In the genomic region with DNA sequence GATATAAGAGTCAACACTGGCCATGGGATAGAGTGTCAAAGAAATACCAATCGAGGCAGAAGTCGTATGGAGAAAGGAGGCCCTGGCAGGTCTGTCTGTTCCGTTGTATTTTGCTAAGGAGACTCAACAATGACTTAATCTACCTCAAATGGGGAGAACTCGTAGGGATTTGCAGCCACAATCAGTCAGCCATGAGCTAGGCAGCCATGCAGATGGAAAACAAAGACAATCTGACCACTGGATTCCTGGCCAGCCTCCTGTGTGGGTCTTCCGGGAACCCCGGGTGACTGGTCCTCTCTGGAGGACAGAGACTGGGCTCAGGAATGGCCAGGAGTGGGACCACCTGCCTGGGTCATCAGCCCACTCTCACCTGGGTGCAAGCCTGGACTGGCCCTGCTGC, we compare ENCODE assay signal across 31 cellular contexts.
"Had no signal": no experiment of that assay in that cellular context is flagged by ENCODE, and none has a peak within 500 bp of the region (broad histone marks: within the 10 kb centered on the region; RNA-seq: fewer than 3 reads in every experiment).

No MANE protein-coding gene starts in this region.

- DNase-seq: heart right ventricle; hippocampal formation; left ventricle myocardium superior; lower lobe of right lung; mammary epithelial cell; mesendoderm; mucosa of descending colon; naive thymus-derived CD4-positive, alpha-beta T cell; nephron progenitor cell; occipital lobe; retina; right cardiac atrium; stimulated activated CD4-positive, alpha-beta T cell treated with anti-CD3 and anti-CD28 coated beads, Interleukin-12 subunit alpha, Interleukin-12 subunit beta, amount 100 ng/mL, for 4 hours; stimulated activated CD4-positive, alpha-beta T cell treated with anti-CD3 and anti-CD28 coated beads, Interleukin-15, amount 100 ng/mL, for 24 hours; stimulated activated CD4-positive, alpha-beta T cell treated with anti-CD3 and anti-CD28 coated beads, Interleukin-2, amount 100 ng/mL, for 24 hours; stimulated activated CD4-positive, alpha-beta T cell treated with anti-CD3 and anti-CD28 coated beads, Interleukin-4, amount 100 ng/mL, for 1 hour; stimulated activated naive B cell treated with anti-CD40 and anti-IgM and Interleukin-4, amounts not matched to agents 10 μg/mL and 1 μg/mL and 100 μg/mL, for 72 hours; stimulated activated naive CD8-positive, alpha-beta T cell treated with anti-CD3 and anti-CD28 coated beads, Interleukin-15, Interleukin-2, amounts not matched to agents 100 U/mL and 50 U/mL, for 24 hours; stomach; testis; thyroid gland; transverse colon; upper lobe of left lung had no signal

- H3K9ac ChIP-seq: neural progenitor cell had no signal

- H3K27me3 ChIP-seq: heart right ventricle, neural progenitor cell, neutrophil, stomach, testis, thyroid gland, transverse colon, upper lobe of left lung, vagina had no signal

- H3K4me1 Mint-ChIP-seq: stimulated activated naive B cell treated with anti-CD40 and anti-IgM and Interleukin-4, amounts not matched to agents 10 μg/mL and 1 μg/mL and 100 μg/mL, for 72 hours had no signal

- H3K4me2 ChIP-seq: neural progenitor cell had no signal

- H3K4me1 ChIP-seq: lower lobe of right lung, stomach, testis, thyroid gland, transverse colon, upper lobe of left lung, vagina had no signal

- H3K4me3 Mint-ChIP-seq: mesothelial cell of epicardium; naive thymus-derived CD4-positive, alpha-beta T cell; nephron progenitor cell; neural progenitor cell; stimulated activated naive B cell treated with anti-CD40 and anti-IgM and Interleukin-4, amounts not matched to agents 10 μg/mL and 1 μg/mL and 100 μg/mL, for 72 hours had no signal

- H3K27ac Mint-ChIP-seq: mesothelial cell of epicardium; nephron progenitor cell; neural progenitor cell; progenitor cell of endocrine pancreas; stimulated activated naive B cell treated with anti-CD40 and anti-IgM and Interleukin-4, amounts not matched to agents 10 μg/mL and 1 μg/mL and 100 μg/mL, for 72 hours had no signal

- H3K4me3 ChIP-seq: heart right ventricle, lower lobe of right lung, mucosa of descending colon, neural progenitor cell, skin epidermis, stomach, testis, thyroid gland, transverse colon, upper lobe of left lung, vagina had no signal

- H3K36me3 ChIP-seq: heart right ventricle, lower lobe of right lung, neural progenitor cell, neutrophil, stomach, thyroid gland, transverse colon, upper lobe of left lung, vagina had no signal

- H3K9me3 ChIP-seq: heart right ventricle, lower lobe of right lung, mucosa of descending colon, neutrophil, stomach, testis, thyroid gland, transverse colon, upper lobe of left lung, vagina had no signal

- H3K27ac ChIP-seq: heart right ventricle, lower lobe of right lung, neural progenitor cell, neutrophil, skin epidermis, stomach, testis, thyroid gland, transverse colon, upper lobe of left lung, vagina had no signal

- H3K36me3 Mint-ChIP-seq: mesothelial cell of epicardium; neural progenitor cell; stimulated activated naive B cell treated with anti-CD40 and anti-IgM and Interleukin-4, amounts not matched to agents 10 μg/mL and 1 μg/mL and 100 μg/mL, for 72 hours had no signal

- ATAC-seq: heart right ventricle; left lobe of liver; left ventricle myocardium superior; lower lobe of right lung; mucosa of descending colon; naive thymus-derived CD4-positive, alpha-beta T cell; right cardiac atrium; sciatic nerve; stimulated activated naive B cell treated with anti-CD40 and anti-IgM and Interleukin-4, amounts not matched to agents 10 μg/mL and 1 μg/mL and 100 μg/mL, for 72 hours; stimulated activated naive CD8-positive, alpha-beta T cell treated with anti-CD3 and anti-CD28 coated beads, Interleukin-15, Interleukin-2, amounts not matched to agents 100 U/mL and 50 U/mL, for 24 hours had no signal

- H3K9me3 Mint-ChIP-seq: mesothelial cell of epicardium; nephron progenitor cell; stimulated activated naive B cell treated with anti-CD40 and anti-IgM and Interleukin-4, amounts not matched to agents 10 μg/mL and 1 μg/mL and 100 μg/mL, for 72 hours had no signal

- H2AFZ ChIP-seq: neural progenitor cell had no signal
